Comparison of ENCODE assay signal across 14 cellular contexts in the genomic region with DNA sequence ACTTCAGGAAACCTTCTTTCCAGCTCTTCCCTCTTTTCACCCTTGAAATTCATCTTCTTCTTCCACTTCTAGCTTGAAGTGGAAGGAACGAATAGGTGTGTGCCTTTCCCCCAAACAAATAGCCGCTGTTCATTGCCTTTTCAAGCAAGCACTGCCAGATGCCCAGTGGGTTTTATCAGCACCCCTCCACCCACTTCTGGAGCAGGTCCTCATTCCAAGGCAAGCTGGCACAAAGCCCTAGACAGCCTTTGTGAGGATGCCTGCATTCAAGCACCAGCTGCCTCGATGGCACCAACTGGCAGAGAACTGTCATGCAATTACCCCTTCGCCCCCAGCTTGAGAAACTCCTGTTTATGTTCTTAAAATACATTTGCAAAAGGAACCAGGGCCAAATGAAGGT. TPM values are rescaled to one million over a fixed set of nuclear protein-coding genes. Genes with fewer than 3 reads are reported as not detected.
DNase-seq lines count a peak whose midpoint lies in the region; ATAC-seq and TF ChIP-seq lines count a peak whose summit lies in the region.
"Had no signal": no experiment of that assay in that cellular context is flagged by ENCODE, and none has a peak within 500 bp of the region (broad histone marks: within the 10 kb centered on the region; RNA-seq: fewer than 3 reads in every experiment).

No MANE protein-coding gene starts in this region.

- no peak overlapping the region for H3K4me3 Mint-ChIP-seq in activated naive CD4-positive, alpha-beta T cell treated with anti-CD3 and anti-CD28 coated beads, Interleukin-2, amount 10 ng/mL, durations not matched to agents 7 days and 5 days
- H3K4me3 Mint-ChIP-seq in stimulated activated naive CD8-positive, alpha-beta T cell treated with anti-CD3 and anti-CD28 coated beads, Interleukin-15, amount 100 ng/mL, for 72 hours: peak overlapping the region; percentile 13 to 25

- H3K4me3 ChIP-seq in body of pancreas (no peak overlapping the region), upper lobe of left lung (no peak overlapping the region)
- H3K4me3 ChIP-seq: ovary, spleen had no signal

- no peaks in the 10 kb centered on the region for H3K27me3 ChIP-seq in body of pancreas
- H3K27me3 ChIP-seq in upper lobe of left lung: no peaks in the 10 kb centered on the region
- H3K27me3 ChIP-seq: ovary, spleen had no signal

- intact Hi-C loops in body of pancreas (cut with DNase I): no loop called here

- peaks cover 43% of the 10 kb centered on the region for H3K4me1 ChIP-seq in body of pancreas
- H3K4me1 ChIP-seq in upper lobe of left lung: peaks cover 9 to 47% (median 23%) of the 10 kb centered on the region in 4 donors

- H3K27ac ChIP-seq in body of pancreas (peak overlapping the region in 3 of 4 donors; percentile 6 to 24 (median 10)), upper lobe of left lung (no peak overlapping the region)
- H3K27ac ChIP-seq: ovary, RWPE1, spleen had no signal

- no peak for DNase-seq in activated naive CD4-positive, alpha-beta T cell treated with anti-CD3 and anti-CD28 coated beads, Interleukin-2, amount 10 ng/mL, durations not matched to agents 7 days and 5 days
- no peak for DNase-seq in activated naive CD4-positive, alpha-beta T cell (lab: John Stamatoyannopoulos, UW)
- DNase-seq in NCI-H69 (lab: John Stamatoyannopoulos, UW) (peak; percentile 57), body of pancreas (peak; percentile 19 to 47 (median 20)), GM20000 (ENCODE audit: low spot score) (no peak), upper lobe of left lung (no peak)
- no peak for DNase-seq in stimulated activated naive CD8-positive, alpha-beta T cell treated with anti-CD3 and anti-CD28 coated beads, Interleukin-15, amount 100 ng/mL, for 72 hours
- no peak for DNase-seq in stimulated activated CD4-positive, alpha-beta T cell treated with anti-CD3 and anti-CD28 coated beads, Interleukin-2, amount 100 ng/mL, for 48 hours
- DNase-seq: activated CD8-positive, alpha-beta memory T cell treated with anti-CD3 and anti-CD28 coated beads, Interleukin-2, amount 50 U/mL, for 4 hours; NCI-H187 treated with DMSO at 0.1 percent for 48 hours; NCI-H526 treated with DMSO at 0.1 percent for 48 hours; ovary; spleen had no signal

- no peak for TF ChIP-seq POLR2A in body of pancreas (IDR thresholded peaks at IDR 0.05)
- TF ChIP-seq POLR2A in upper lobe of left lung (IDR thresholded peaks at IDR 0.05): no peak

- H3K36me3 Mint-ChIP-seq in activated naive CD4-positive, alpha-beta T cell treated with anti-CD3 and anti-CD28 coated beads, Interleukin-2, amount 10 ng/mL, durations not matched to agents 7 days and 5 days: peaks cover 58% of the 10 kb centered on the region

- 38 to 43% methylated on average over 4 of the region's 4 CpGs for WGBS in body of pancreas, 2 donors
- WGBS in upper lobe of left lung, 2 donors: 62 to 67% methylated on average over 4 of the region's 4 CpGs

- CTCF ChIA-PET in activated naive CD4-positive, alpha-beta T cell treated with anti-CD3 and anti-CD28 coated beads, Interleukin-2, amount 10 ng/mL, durations not matched to agents 7 days and 5 days (lab: Charles Lee): interaction anchor here (1.8 to 2.3 kb wide), 2 partner anchors 28 to 128 kb away, joined by 5 read pairs; no protein-coding TSS in a partner anchor

- peak overlapping the region; percentile 91 for H3K27ac Mint-ChIP-seq in activated naive CD4-positive, alpha-beta T cell treated with anti-CD3 and anti-CD28 coated beads, Interleukin-2, amount 10 ng/mL, durations not matched to agents 7 days and 5 days
- H3K27ac Mint-ChIP-seq in stimulated activated naive CD8-positive, alpha-beta T cell treated with anti-CD3 and anti-CD28 coated beads, Interleukin-15, amount 100 ng/mL, for 72 hours: peak overlapping the region; percentile 44 to 93

- H3K27me3 Mint-ChIP-seq in activated naive CD4-positive, alpha-beta T cell treated with anti-CD3 and anti-CD28 coated beads, Interleukin-2, amount 10 ng/mL, durations not matched to agents 7 days and 5 days: no peaks in the 10 kb centered on the region
- no peaks in the 10 kb centered on the region for H3K27me3 Mint-ChIP-seq in stimulated activated naive CD8-positive, alpha-beta T cell treated with anti-CD3 and anti-CD28 coated beads, Interleukin-15, amount 100 ng/mL, for 72 hours

- H3K4me1 Mint-ChIP-seq in activated naive CD4-positive, alpha-beta T cell treated with anti-CD3 and anti-CD28 coated beads, Interleukin-2, amount 10 ng/mL, durations not matched to agents 7 days and 5 days: peaks cover 72% of the 10 kb centered on the region
- peaks cover 85% of the 10 kb centered on the region for H3K4me1 Mint-ChIP-seq in stimulated activated naive CD8-positive, alpha-beta T cell treated with anti-CD3 and anti-CD28 coated beads, Interleukin-15, amount 100 ng/mL, for 72 hours

- H3K36me3 ChIP-seq in body of pancreas (replicated peaks in 1 of 2; ENCODE audit: insufficient read depth in 1 of 2, low read depth in 2 of 2) (no peaks in the 10 kb centered on the region), upper lobe of left lung (no peaks in the 10 kb centered on the region)
- H3K36me3 ChIP-seq: ovary, spleen had no signal

- no peaks in the 10 kb centered on the region for H3K9me3 ChIP-seq in body of pancreas
- no peaks in the 10 kb centered on the region for H3K9me3 ChIP-seq in upper lobe of left lung
- H3K9me3 ChIP-seq: ovary, spleen had no signal

- no peak for TF ChIP-seq EP300 in upper lobe of left lung (IDR thresholded peaks at IDR 0.05)

- TF ChIP-seq CTCF in body of pancreas (IDR thresholded peaks at IDR 0.05): no peak
- no peak for TF ChIP-seq CTCF in GM20000 (IDR thresholded peaks at IDR 0.05; ENCODE audit: extremely low read depth, missing control alignments)
- no peak for TF ChIP-seq CTCF in upper lobe of left lung (IDR thresholded peaks at IDR 0.05)

- ATAC-seq in body of pancreas (no peak), upper lobe of left lung (ENCODE audit: low FRiP score in 2 of 2) (no peak)
- no peak for ATAC-seq in stimulated activated naive CD8-positive, alpha-beta T cell treated with anti-CD3 and anti-CD28 coated beads, Interleukin-15, amount 100 ng/mL, for 72 hours

- H3K9me3 Mint-ChIP-seq in activated naive CD4-positive, alpha-beta T cell treated with anti-CD3 and anti-CD28 coated beads, Interleukin-2, amount 10 ng/mL, durations not matched to agents 7 days and 5 days: no peaks in the 10 kb centered on the region
- peaks cover 0 to 5% of the 10 kb centered on the region in 2 donors for H3K9me3 Mint-ChIP-seq in stimulated activated naive CD8-positive, alpha-beta T cell treated with anti-CD3 and anti-CD28 coated beads, Interleukin-15, amount 100 ng/mL, for 72 hours

RNA-seq across cellular contexts. Expression of gene SERINC5, which starts 36.5 kb away (rescaled TPM):
- total RNA-seq in body of pancreas (10 to 100 TPM; 23.3 to 26.7 TPM), upper lobe of left lung (10 to 100 TPM; 27.3 to 62.4 (median 41.3) TPM)

Comparison
In these comparisons a context has a peak if more than half of its experiments do, and no peak if none do; other contexts are left out.
1. DNase-seq: peak in NCI-H69 (single experiment) and body of pancreas (4 of 4); none in activated naive CD4-positive, alpha-beta T cell treated with anti-CD3 and anti-CD28 coated beads, Interleukin-2, amount 10 ng/mL, durations not matched to agents 7 days and 5 days (single experiment), activated naive CD4-positive, alpha-beta T cell (0 of 4), stimulated activated naive CD8-positive, alpha-beta T cell treated with anti-CD3 and anti-CD28 coated beads, Interleukin-15, amount 100 ng/mL, for 72 hours (0 of 2), stimulated activated CD4-positive, alpha-beta T cell treated with anti-CD3 and anti-CD28 coated beads, Interleukin-2, amount 100 ng/mL, for 48 hours (0 of 2), GM20000 (single experiment) and upper lobe of left lung (0 of 2).
2. H3K27ac ChIP-seq: peak in body of pancreas (3 of 4); none in upper lobe of left lung (0 of 4).